In genomic region chr7:100130608-100131453, GRCh38 we compare ENCODE assay signal across 2 cellular contexts.
TF ChIP-seq lines count a peak whose summit lies in the region.

No MANE protein-coding gene starts in this region.

TF ChIP-seq in GM23338, 12 proteins besides CTCF, POLR2A, EP300 and RAD21:
- TF ChIP-seq ZNF331 (CRISPR knock-in tag; IDR thresholded peaks at IDR 0.05; ENCODE audit: low read depth) (no peak), REST (IDR thresholded peaks at IDR 0.05; ENCODE audit: unreplicated experiment) (no peak), STAT1 (IDR thresholded peaks at IDR 0.05; ENCODE audit: unreplicated experiment) (no peak), EZH2phosphoT487 (IDR thresholded peaks at IDR 0.05; ENCODE audit: unreplicated experiment) (no peak), JUNB (IDR thresholded peaks at IDR 0.05; ENCODE audit: unreplicated experiment) (no peak), ZNF114 (CRISPR knock-in tag; IDR thresholded peaks at IDR 0.05) (no peak), ETS1 (IDR thresholded peaks at IDR 0.05) (no peak), NANOG (IDR thresholded peaks at IDR 0.05; ENCODE audit: borderline replicate concordance) (no peak), EZH2 (IDR thresholded peaks at IDR 0.05; ENCODE audit: low read depth, unreplicated experiment) (no peak), POLR2AphosphoS5 (IDR thresholded peaks at IDR 0.05; ENCODE audit: low read depth) (no peak), ZNF462 (CRISPR knock-in tag; IDR thresholded peaks at IDR 0.05) (no peak), CREB1 (CRISPR knock-in tag; IDR thresholded peaks at IDR 0.05; ENCODE audit: low read depth) (no peak)

TF ChIP-seq in endothelial cell of umbilical vein, 7 proteins besides CTCF, POLR2A, EP300 and RAD21:
- TF ChIP-seq FOS (IDR thresholded peaks at IDR 0.05; ENCODE audit: borderline replicate concordance, insufficient read depth, low read length) (no peak), GATA2 (IDR thresholded peaks at IDR 0.05; ENCODE audit: insufficient read depth, insufficient read length, low read depth, low read length) (no peak), EZH2 (IDR thresholded peaks at IDR 0.05; ENCODE audit: borderline replicate concordance, low read depth, low read length, severe bottlenecking) (no peak), POLR2AphosphoS5 (IDR thresholded peaks at IDR 0.05; ENCODE audit: insufficient read depth, low read depth, low read length) (no peak), MYC (IDR thresholded peaks at IDR 0.05; ENCODE audit: low read depth, low read length) (no peak), JUN (IDR thresholded peaks at IDR 0.05; ENCODE audit: borderline replicate concordance, insufficient read depth, insufficient read length, low read depth) (no peak), MAX (IDR thresholded peaks at IDR 0.05; ENCODE audit: insufficient read depth, insufficient read length) (no peak)
TF ChIP-seq in endothelial cell of umbilical vein: peak in this region for 0.
